Comparison of ENCODE assay signal across 21 cellular contexts in the genomic region with DNA sequence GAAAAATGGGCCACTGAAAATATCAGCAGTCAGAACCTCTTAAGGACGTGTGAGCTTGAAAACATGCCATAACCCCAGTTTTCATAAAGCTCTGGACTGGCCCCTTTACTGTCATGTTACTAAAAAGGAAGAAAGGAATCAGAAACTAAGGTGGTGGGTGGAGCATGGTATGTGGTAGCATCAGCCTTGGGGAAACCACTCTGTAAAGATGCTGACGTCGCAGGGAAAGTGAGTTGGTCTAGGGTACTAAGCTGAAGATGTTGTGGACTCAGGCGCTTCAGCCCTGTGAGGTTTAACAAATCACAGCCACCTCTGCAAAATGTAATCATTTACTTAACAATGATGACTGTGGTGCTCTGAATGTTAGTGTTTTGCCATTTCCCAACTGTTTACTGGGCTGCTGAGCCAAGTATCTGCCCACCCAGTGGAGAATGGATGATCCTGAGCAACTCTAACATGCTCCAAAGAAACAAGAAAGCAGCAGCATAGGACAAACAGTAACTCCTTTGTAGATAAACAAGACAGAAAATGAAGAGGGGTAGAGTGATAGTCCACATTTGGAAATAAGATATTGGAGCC. TPM values are rescaled to one million over a fixed set of nuclear protein-coding genes. Genes with fewer than 3 reads are reported as not detected.
DNase-seq lines count a peak whose midpoint lies in the region; TF ChIP-seq lines count a peak whose summit lies in the region.
"Had no signal": no experiment of that assay in that cellular context is flagged by ENCODE, and none has a peak within 500 bp of the region (broad histone marks: within the 10 kb centered on the region; RNA-seq: fewer than 3 reads in every experiment).

No MANE protein-coding gene starts in this region.

- H3K36me3 Mint-ChIP-seq in activated CD4-positive, alpha-beta T cell treated with anti-CD3 and anti-CD28 coated beads, Interleukin-2, amount 10 ng/mL, durations not matched to agents 24 days and 14 days (ENCODE audit: low read depth), result no peaks in the 10 kb centered on the region
- H3K36me3 Mint-ChIP-seq in H9 (ENCODE audit: insufficient read depth in 1 of 3, low read depth in 3 of 3), result no peaks in the 10 kb centered on the region
- H3K36me3 Mint-ChIP-seq in activated T-helper 1 cell treated with anti-CD3 and anti-CD28 coated beads, Interleukin-12 subunit alpha, Interleukin-12 subunit beta, Interleukin-2, Interleukin-4 antibody, amounts not matched to agents 30 ng/mL and 10 ng/mL and 1 ng/mL, durations not matched to agents 14 hours and 24 hours and 36 hours (ENCODE audit: low read depth), result no peaks in the 10 kb centered on the region

- no CpG with 5 or more reads among the region's 4 CpGs for WGBS in H9 (ENCODE audit: extremely low coverage, insufficient read length, low lambda C conversion rate)
- WGBS in neuronal stem cell (ENCODE audit: extremely low coverage in 2 of 2, insufficient read length in 2 of 2, insufficient replicate concordance in 1 of 2), 2 donors, result no CpG with 5 or more reads among the region's 4 CpGs

- no peaks in the 10 kb centered on the region for H4K20me1 ChIP-seq in H9 (ENCODE audit: control insufficient read depth, insufficient read depth, insufficient read length)

- no peak overlapping the region for H3K14ac ChIP-seq in H9 (ENCODE audit: insufficient read depth, low read length)
- H3K14ac ChIP-seq in neuronal stem cell (ENCODE audit: low read length), result no peak overlapping the region

- H2BK12ac ChIP-seq in H9 (ENCODE audit: insufficient read length, low read depth, low read length), result no peak overlapping the region
- no peak overlapping the region for H2BK12ac ChIP-seq in neuronal stem cell (ENCODE audit: low read length)

- TF ChIP-seq CTCF in H9 (conservative IDR thresholded peaks at IDR 0.05), result no peak

- intact Hi-C loops in activated CD4-positive, alpha-beta T cell treated with anti-CD3 and anti-CD28 coated beads, Interleukin-2, amount 10 ng/mL, durations not matched to agents 24 days and 14 days (cut with micrococcal nuclease), result no loop called here
- intact Hi-C loops in activated T-helper 1 cell treated with anti-CD3 and anti-CD28 coated beads, Interleukin-12 subunit alpha, Interleukin-12 subunit beta, Interleukin-2, Interleukin-4 antibody, amounts not matched to agents 30 ng/mL and 10 ng/mL and 1 ng/mL, durations not matched to agents 14 hours and 24 hours and 36 hours (cut with micrococcal nuclease), result no loop called here

- H3K27me3 ChIP-seq in H9 (ENCODE audit: insufficient read depth, low read length) (no peaks in the 10 kb centered on the region), neuronal stem cell (ENCODE audit: control insufficient read depth in 3 of 3, insufficient read depth in 3 of 3, low read depth in 1 of 3, low read length in 3 of 3) (no peaks in the 10 kb centered on the region)
- H3K27me3 ChIP-seq: colonic mucosa, heart left ventricle, Peyer's patch, right atrium auricular region, uterus had no signal

- H2BK20ac ChIP-seq in H9 (ENCODE audit: low read depth, low read length, poor library complexity, severe bottlenecking), result no peak overlapping the region

- no peak overlapping the region for H3K4me2 ChIP-seq in H9 (ENCODE audit: insufficient read depth, insufficient read length, low read length)
- no peak overlapping the region for H3K4me2 ChIP-seq in neuronal stem cell (ENCODE audit: insufficient read depth, low read length, poor library complexity, severe bottlenecking)

- H3K27ac Mint-ChIP-seq in activated CD4-positive, alpha-beta T cell treated with anti-CD3 and anti-CD28 coated beads, Interleukin-2, amount 10 ng/mL, durations not matched to agents 24 days and 14 days, result no peak overlapping the region
- H3K27ac Mint-ChIP-seq in H9, result peak overlapping the region in 2 of 3 experiments; percentile 10 to 47; a peak in 2 of 7 replicates
- no peak overlapping the region for H3K27ac Mint-ChIP-seq in activated T-helper 1 cell treated with anti-CD3 and anti-CD28 coated beads, Interleukin-12 subunit alpha, Interleukin-12 subunit beta, Interleukin-2, Interleukin-4 antibody, amounts not matched to agents 30 ng/mL and 10 ng/mL and 1 ng/mL, durations not matched to agents 14 hours and 24 hours and 36 hours

- H2AFZ ChIP-seq in H9 (ENCODE audit: low read length) (no peak overlapping the region), neuronal stem cell (ENCODE audit: low read length) (peak overlapping the region; percentile 77)

- no peak overlapping the region for H3K4me3 Mint-ChIP-seq in activated CD4-positive, alpha-beta T cell treated with anti-CD3 and anti-CD28 coated beads, Interleukin-2, amount 10 ng/mL, durations not matched to agents 24 days and 14 days
- H3K4me3 Mint-ChIP-seq in H9, result no peak overlapping the region
- no peak overlapping the region for H3K4me3 Mint-ChIP-seq in activated T-helper 1 cell treated with anti-CD3 and anti-CD28 coated beads, Interleukin-12 subunit alpha, Interleukin-12 subunit beta, Interleukin-2, Interleukin-4 antibody, amounts not matched to agents 30 ng/mL and 10 ng/mL and 1 ng/mL, durations not matched to agents 14 hours and 24 hours and 36 hours

- H3T11ph ChIP-seq in H9 (ENCODE audit: low read length), result no peak overlapping the region

- no peaks in the 10 kb centered on the region; the same call in 1 of the 2 replicates for H3K4me1 ChIP-seq in H9 (ENCODE audit: insufficient read depth, low read length)
- H3K4me1 ChIP-seq in neuronal stem cell (ENCODE audit: control insufficient read depth in 2 of 2, insufficient read depth in 1 of 2, low read depth in 1 of 2, low read length in 2 of 2), result peaks cover 4 to 11% of the 10 kb centered on the region in 2 donors
- H3K4me1 ChIP-seq: colonic mucosa, Peyer's patch, uterus had no signal

- no peak overlapping the region for H2BK120ac ChIP-seq in H9 (ENCODE audit: low read depth, low read length, poor library complexity, severe bottlenecking)
- no peak overlapping the region for H2BK120ac ChIP-seq in neuronal stem cell (ENCODE audit: low read depth, low read length)

- H3K9me3 ChIP-seq in H9 (ENCODE audit: control insufficient read depth, low read depth, low read length), result no peaks in the 10 kb centered on the region
- no peaks in the 10 kb centered on the region for H3K9me3 ChIP-seq in neuronal stem cell (replicated peaks in 1 of 2; ENCODE audit: control insufficient read depth in 2 of 2, insufficient read depth in 1 of 2, low read depth in 1 of 2, low read length in 2 of 2)
- H3K9me3 ChIP-seq: colonic mucosa, heart left ventricle, Peyer's patch, right atrium auricular region, uterus had no signal

- no peak overlapping the region for H3K4me3 ChIP-seq in neuronal stem cell (ENCODE audit: low read length in 2 of 2)
- H3K4me3 ChIP-seq: colonic mucosa, heart left ventricle, Peyer's patch, right atrium auricular region, uterus had no signal

- peak; percentile 65 for DNase-seq in activated CD4-positive, alpha-beta T cell treated with anti-CD3 and anti-CD28 coated beads, Interleukin-2, amount 10 ng/mL, durations not matched to agents 24 days and 14 days
- DNase-seq in activated CD4-positive, alpha-beta T cell treated with anti-CD3 and anti-CD28 coated beads, Interleukin-2, amount 50 U/mL, for 48 hours, result no peak
- no peak for DNase-seq in H9
- DNase-seq in activated T-helper 1 cell treated with anti-CD3 and anti-CD28 coated beads, Interleukin-12 subunit alpha, Interleukin-12 subunit beta, Interleukin-2, Interleukin-4 antibody, amounts not matched to agents 30 ng/mL and 10 ng/mL and 1 ng/mL, durations not matched to agents 14 hours and 24 hours and 36 hours (ENCODE audit: low spot score), result peak; percentile 1
- no peak for DNase-seq in neuronal stem cell (ENCODE audit: low spot score)
- DNase-seq in NCI-H226, result no peak
- no peak for DNase-seq in NAMALWA (ENCODE audit: low spot score)
- no peak for DNase-seq in MV-4-11 (lab: John Stamatoyannopoulos, UW)
- DNase-seq: colonic mucosa; DMS79; heart left ventricle; KBM-7; NCI-H1694; NCI-H526; Peyer's patch; stimulated activated CD4-positive, alpha-beta T cell treated with anti-CD3 and anti-CD28 coated beads, Interleukin-2, amount 100 ng/mL, for 48 hours; uterus had no signal

- H3K36me3 ChIP-seq in neuronal stem cell (replicated peaks in 1 of 2; ENCODE audit: control insufficient read depth in 2 of 2, insufficient read depth in 2 of 2, low read length in 2 of 2), result peaks cover 0 to 36% of the 10 kb centered on the region in 2 donors
- H3K36me3 ChIP-seq: colonic mucosa, heart left ventricle, right atrium auricular region, uterus had no signal

- H2AK5ac ChIP-seq in H9 (ENCODE audit: insufficient read length, low read length), result no peak overlapping the region
- no peak overlapping the region for H2AK5ac ChIP-seq in neuronal stem cell (ENCODE audit: low read depth, low read length)

- H3K27ac ChIP-seq in H9 (ENCODE audit: insufficient read length, low read depth, low read length), result no peak overlapping the region
- no peak overlapping the region for H3K27ac ChIP-seq in neuronal stem cell (replicated peaks; ENCODE audit: low read length)
- H3K27ac ChIP-seq: colonic mucosa, Peyer's patch, uterus had no signal

- H3K18ac ChIP-seq in H9 (ENCODE audit: insufficient read length, low read depth, low read length) (no peak overlapping the region), neuronal stem cell (ENCODE audit: low read length) (no peak overlapping the region)

- no peaks in the 10 kb centered on the region for H3K79me1 ChIP-seq in H9 (ENCODE audit: insufficient read depth, low read depth, low read length, poor library complexity, severe bottlenecking)
- H3K79me1 ChIP-seq in neuronal stem cell (ENCODE audit: low read depth, low read length), result no peaks in the 10 kb centered on the region

- peaks cover 2% of the 10 kb centered on the region for H3K4me1 Mint-ChIP-seq in activated CD4-positive, alpha-beta T cell treated with anti-CD3 and anti-CD28 coated beads, Interleukin-2, amount 10 ng/mL, durations not matched to agents 24 days and 14 days
- H3K4me1 Mint-ChIP-seq in H9, result peaks cover 16 to 19% of the 10 kb centered on the region in 2 experiments
- H3K4me1 Mint-ChIP-seq in activated T-helper 1 cell treated with anti-CD3 and anti-CD28 coated beads, Interleukin-12 subunit alpha, Interleukin-12 subunit beta, Interleukin-2, Interleukin-4 antibody, amounts not matched to agents 30 ng/mL and 10 ng/mL and 1 ng/mL, durations not matched to agents 14 hours and 24 hours and 36 hours (ENCODE audit: low read depth), result peaks cover 11% of the 10 kb centered on the region

- H3K9me3 Mint-ChIP-seq in activated CD4-positive, alpha-beta T cell treated with anti-CD3 and anti-CD28 coated beads, Interleukin-2, amount 10 ng/mL, durations not matched to agents 24 days and 14 days, result no peaks in the 10 kb centered on the region
- no peaks in the 10 kb centered on the region for H3K9me3 Mint-ChIP-seq in H9
- no peaks in the 10 kb centered on the region for H3K9me3 Mint-ChIP-seq in activated T-helper 1 cell treated with anti-CD3 and anti-CD28 coated beads, Interleukin-12 subunit alpha, Interleukin-12 subunit beta, Interleukin-2, Interleukin-4 antibody, amounts not matched to agents 30 ng/mL and 10 ng/mL and 1 ng/mL, durations not matched to agents 14 hours and 24 hours and 36 hours

- H3K23me2 ChIP-seq in H9 (ENCODE audit: insufficient read length, low read depth, low read length, poor library complexity, severe bottlenecking), result no peaks in the 10 kb centered on the region

- H4K91ac ChIP-seq in H9 (ENCODE audit: insufficient read length, low read depth, low read length) (no peak overlapping the region), neuronal stem cell (ENCODE audit: low read depth, low read length, poor library complexity) (no peak overlapping the region)

- H3K56ac ChIP-seq in H9 (ENCODE audit: insufficient read length, low read depth, low read length), result no peak overlapping the region

- H3K4ac ChIP-seq in H9 (ENCODE audit: low read depth, low read length) (no peak overlapping the region), neuronal stem cell (ENCODE audit: low read length) (no peak overlapping the region)

- peaks cover 3% of the 10 kb centered on the region for H3K27me3 Mint-ChIP-seq in activated CD4-positive, alpha-beta T cell treated with anti-CD3 and anti-CD28 coated beads, Interleukin-2, amount 10 ng/mL, durations not matched to agents 24 days and 14 days
- no peaks in the 10 kb centered on the region for H3K27me3 Mint-ChIP-seq in H9 (ENCODE audit: low read depth)
- peaks cover 12% of the 10 kb centered on the region for H3K27me3 Mint-ChIP-seq in activated T-helper 1 cell treated with anti-CD3 and anti-CD28 coated beads, Interleukin-12 subunit alpha, Interleukin-12 subunit beta, Interleukin-2, Interleukin-4 antibody, amounts not matched to agents 30 ng/mL and 10 ng/mL and 1 ng/mL, durations not matched to agents 14 hours and 24 hours and 36 hours (ENCODE audit: insufficient read depth)

- H4K8ac ChIP-seq in H9 (replicated peaks; ENCODE audit: insufficient read length, low read depth, low read length), result no peak overlapping the region
- H4K8ac ChIP-seq in neuronal stem cell (ENCODE audit: low read depth, low read length), result no peak overlapping the region

- H3K9ac ChIP-seq in H9 (ENCODE audit: extremely low read depth, insufficient read length, low read length), result no peak overlapping the region
- H3K9ac ChIP-seq in neuronal stem cell (ENCODE audit: low read depth, low read length, poor library complexity), result no peak overlapping the region

- H2BK5ac ChIP-seq in H9 (ENCODE audit: insufficient read length, low read length) (no peak overlapping the region), neuronal stem cell (ENCODE audit: low read length) (no peak overlapping the region)

- no peaks in the 10 kb centered on the region for H3K79me2 ChIP-seq in H9 (ENCODE audit: insufficient read depth, low read length)

- H3K23ac ChIP-seq in H9 (ENCODE audit: insufficient read length, low read depth, low read length), result no peak overlapping the region
- no peak overlapping the region for H3K23ac ChIP-seq in neuronal stem cell (ENCODE audit: low read depth, low read length, poor library complexity)

- no peak overlapping the region for H2BK15ac ChIP-seq in H9 (ENCODE audit: low read depth, low read length)
- no peak overlapping the region for H2BK15ac ChIP-seq in neuronal stem cell (ENCODE audit: low read length)

- H4K5ac ChIP-seq in H9 (ENCODE audit: insufficient read length, low read depth, low read length), result no peak overlapping the region

RNA-seq across cellular contexts. Expression of a gene that starts 33.4 kb away (rescaled TPM):
- not detected in 2 replicates for total RNA-seq in activated CD4-positive, alpha-beta T cell treated with anti-CD3 and anti-CD28 coated beads, Interleukin-2, amount 10 ng/mL, durations not matched to agents 24 days and 14 days
- not detected in 2 replicates for total RNA-seq in H9 (2021)
- total RNA-seq in activated T-helper 1 cell treated with anti-CD3 and anti-CD28 coated beads, Interleukin-12 subunit alpha, Interleukin-12 subunit beta, Interleukin-2, Interleukin-4 antibody, amounts not matched to agents 30 ng/mL and 10 ng/mL and 1 ng/mL, durations not matched to agents 14 hours and 24 hours and 36 hours, result not detected in 2 replicates
- polyA plus RNA-seq in neuronal stem cell (2013, experiment 1 of 2), result not detected
- not detected for polyA plus RNA-seq in neuronal stem cell (2013, experiment 2 of 2)
- total RNA-seq: A172, astrocyte, kidney epithelial cell, Peyer's patch had no signal

RNA-seq across cellular contexts. Expression of a gene that starts 49.6 kb away (rescaled TPM):
- not detected in 2 replicates for total RNA-seq in activated CD4-positive, alpha-beta T cell treated with anti-CD3 and anti-CD28 coated beads, Interleukin-2, amount 10 ng/mL, durations not matched to agents 24 days and 14 days
- total RNA-seq in H9 (2021), result 0.46 and 0.64 TPM in 2 replicates
- total RNA-seq in activated T-helper 1 cell treated with anti-CD3 and anti-CD28 coated beads, Interleukin-12 subunit alpha, Interleukin-12 subunit beta, Interleukin-2, Interleukin-4 antibody, amounts not matched to agents 30 ng/mL and 10 ng/mL and 1 ng/mL, durations not matched to agents 14 hours and 24 hours and 36 hours, result 0.29 TPM in 1 of 2 replicates, not detected in the other
- 0.29 TPM for polyA plus RNA-seq in neuronal stem cell (2013, experiment 1 of 2)
- 0.33 TPM for polyA plus RNA-seq in neuronal stem cell (2013, experiment 2 of 2)
- total RNA-seq: A172 had no signal

Comparison
In these comparisons a context has a peak if more than half of its experiments do, and no peak if none do; other contexts are left out.
1. DNase-seq: peak in activated CD4-positive, alpha-beta T cell treated with anti-CD3 and anti-CD28 coated beads, Interleukin-2, amount 10 ng/mL, durations not matched to agents 24 days and 14 days (single experiment) and activated T-helper 1 cell treated with anti-CD3 and anti-CD28 coated beads, Interleukin-12 subunit alpha, Interleukin-12 subunit beta, Interleukin-2, Interleukin-4 antibody, amounts not matched to agents 30 ng/mL and 10 ng/mL and 1 ng/mL, durations not matched to agents 14 hours and 24 hours and 36 hours (single experiment); none in activated CD4-positive, alpha-beta T cell treated with anti-CD3 and anti-CD28 coated beads, Interleukin-2, amount 50 U/mL, for 48 hours (0 of 2), H9 (single experiment), neuronal stem cell (single experiment), NCI-H226 (single experiment), NAMALWA (single experiment) and MV-4-11 (single experiment).
2. H3K27ac Mint-ChIP-seq: peak in H9 (2 of 3); none in activated CD4-positive, alpha-beta T cell treated with anti-CD3 and anti-CD28 coated beads, Interleukin-2, amount 10 ng/mL, durations not matched to agents 24 days and 14 days (single experiment) and activated T-helper 1 cell treated with anti-CD3 and anti-CD28 coated beads, Interleukin-12 subunit alpha, Interleukin-12 subunit beta, Interleukin-2, Interleukin-4 antibody, amounts not matched to agents 30 ng/mL and 10 ng/mL and 1 ng/mL, durations not matched to agents 14 hours and 24 hours and 36 hours (single experiment).